14 cellular contexts compared by ENCODE assay signal in genomic region chr5:106408141-106408540, GRCh38.
DNase-seq lines count a peak whose midpoint lies in the region; ATAC-seq, FAIRE-seq and TF ChIP-seq lines count a peak whose summit lies in the region.
"Had no signal": no experiment of that assay in that cellular context is flagged by ENCODE, and none has a peak within 500 bp of the region (broad histone marks: within the 10 kb centered on the region; RNA-seq: fewer than 3 reads in every experiment).

No MANE protein-coding gene starts in this region.

- no TSS peak for BruUV-seq in IMR-90 (replicated peaks; lab: Mats Ljungman, UMichigan)

- H4K8ac ChIP-seq in IMR-90 (ENCODE audit: low read depth in 2 of 2, low read length in 2 of 2) = no peak overlapping the region

- no peak overlapping the region for H3K4me2 ChIP-seq in IMR-90 (ENCODE audit: low read depth, low read length)
- H3K4me2 ChIP-seq: BLaER1 had no signal

- H3K4me1 ChIP-seq in IMR-90 (ENCODE audit: control insufficient read depth, insufficient read depth, low read length) (no peaks in the 10 kb centered on the region), stomach (no peaks in the 10 kb centered on the region)
- H3K4me1 ChIP-seq: BLaER1, Caco-2 had no signal

- no peak for FAIRE-seq in bronchial epithelial cell (lab: Jason Lieb, UNC)

- H3K14ac ChIP-seq in IMR-90 (replicated peaks; ENCODE audit: low read depth, low read length) = no peak overlapping the region

- no peak overlapping the region for H4K5ac ChIP-seq in IMR-90 (ENCODE audit: low read depth, low read length)

- no peak for TF ChIP-seq EP300 in stomach (IDR thresholded peaks at IDR 0.05)

- no peak overlapping the region for H2BK120ac ChIP-seq in IMR-90 (ENCODE audit: low read depth, low read length)

- H2AK5ac ChIP-seq in IMR-90 (ENCODE audit: low read depth, low read length) = no peak overlapping the region

- H2BK5ac ChIP-seq in IMR-90 (ENCODE audit: low read depth, low read length, poor library complexity, severe bottlenecking) = no peak overlapping the region

- H2AK9ac ChIP-seq in IMR-90 (replicated peaks; ENCODE audit: low read depth, low read length, poor library complexity) = no peak overlapping the region

- dilution Hi-C loops in IMR-90 (cut with HindIII; ENCODE audit: low sequenced_read_pairs, unreplicated experiment) = no loop called here

- no peak overlapping the region for H2BK15ac ChIP-seq in IMR-90 (ENCODE audit: low read depth, low read length)

- no peak overlapping the region for H3K9ac ChIP-seq in IMR-90 (ENCODE audit: low read depth, low read length)
- H3K9ac ChIP-seq: BLaER1, GM23248 had no signal

- H3K9me3 ChIP-seq in IMR-90 (ENCODE audit: control insufficient read depth, insufficient read depth, low read length) (no peaks in the 10 kb centered on the region), stomach (no peaks in the 10 kb centered on the region)
- H3K9me3 ChIP-seq: BLaER1, Caco-2 had no signal

- no peak overlapping the region for H2BK20ac ChIP-seq in IMR-90 (ENCODE audit: low read depth, low read length)

- TF ChIP-seq POLR2A in IMR-90 (IDR thresholded peaks at IDR 0.05; ENCODE audit: low read depth, low read length) = no peak
- no peak for TF ChIP-seq POLR2A in stomach (IDR thresholded peaks at IDR 0.05)

- CTCF ChIA-PET in IMR-90 (lab: Yijun Ruan, JAX) = no interaction called here

- H2AFZ ChIP-seq in IMR-90 (replicated peaks; ENCODE audit: low read length, poor library complexity) = no peak overlapping the region
- H2AFZ ChIP-seq: GM23248 had no signal

- DNase-seq in IMR-90 (no peak), bronchial epithelial cell (ENCODE audit: low read depth) (peak; percentile 42), fibroblast of peridontal ligament (ENCODE audit: extremely low read depth) (peak; percentile 67), renal cortical epithelial cell (ENCODE audit: low read depth) (peak; percentile 28), Kasumi-1 (lab: John Stamatoyannopoulos, UW) (no peak), stomach (no peak), NCI-H748 (lab: John Stamatoyannopoulos, UW; ENCODE audit: unreplicated experiment) (no peak)
- DNase-seq: 8988T; Caco-2; CD8-positive, alpha-beta memory T cell; DMS53; GM23248 had no signal

- intact Hi-C loops in IMR-90 (cut with micrococcal nuclease) = no loop called here
- intact Hi-C loops in stomach (cut with DNase I; ENCODE audit: low total_unique reads) = no loop called here

- H3K27ac ChIP-seq in IMR-90 (ENCODE audit: insufficient read depth, low read length) (no peak overlapping the region), stomach (no peak overlapping the region)
- H3K27ac ChIP-seq: BLaER1, GM23248, HL-60 had no signal

- POLR2A ChIA-PET in IMR-90 (lab: Charles Lee; ENCODE audit: unreplicated experiment) = no interaction called here

- no peak overlapping the region for H3K23ac ChIP-seq in IMR-90 (ENCODE audit: low read depth, low read length)

- H3K18ac ChIP-seq in IMR-90 (ENCODE audit: low read depth, low read length) = no peak overlapping the region

- H3K9me1 ChIP-seq in IMR-90 (ENCODE audit: insufficient read depth, low read length) = no peaks in the 10 kb centered on the region

- in situ Hi-C loops in IMR-90 (cut with MboI; ENCODE audit: low sequenced_read_pairs) = no loop called here

- H3K56ac ChIP-seq in IMR-90 (ENCODE audit: extremely low read depth, insufficient read depth, low read length) = no peak overlapping the region

- H3K27me3 ChIP-seq in IMR-90 (ENCODE audit: control insufficient read depth, insufficient read depth, low read length) (0 out of 2 replicates have a peak, but pooled peaks cover 3% of the 10 kb centered on the region), bronchial epithelial cell (ENCODE audit: control insufficient read depth, insufficient read depth, low read length) (no peaks in the 10 kb centered on the region), stomach (no peaks in the 10 kb centered on the region)
- H3K27me3 ChIP-seq: BLaER1 had no signal

- no peak for TF ChIP-seq RAD21 in IMR-90 (IDR thresholded peaks at IDR 0.05; ENCODE audit: low read length)

- H3K4ac ChIP-seq in IMR-90 (ENCODE audit: low read depth, low read length) = no peak overlapping the region

- TF ChIP-seq CTCF in IMR-90 (conservative IDR thresholded peaks at IDR 0.05; ENCODE audit: low read depth, low read length) (no peak), bronchial epithelial cell (IDR thresholded peaks at IDR 0.05; ENCODE audit: insufficient read depth, low read length, severe bottlenecking) (no peak), stomach (IDR thresholded peaks at IDR 0.05) (no peak)

- no peaks in the 10 kb centered on the region for H3K79me1 ChIP-seq in IMR-90 (ENCODE audit: low read depth in 1 of 2, low read length in 2 of 2)

- H3K36me3 ChIP-seq in IMR-90 (ENCODE audit: control insufficient read depth, insufficient read depth, low read length) (no peaks in the 10 kb centered on the region), bronchial epithelial cell (ENCODE audit: control insufficient read depth, insufficient read depth, low read length) (no peaks in the 10 kb centered on the region), stomach (no peaks in the 10 kb centered on the region)
- H3K36me3 ChIP-seq: BLaER1 had no signal

- H4K91ac ChIP-seq in IMR-90 (ENCODE audit: insufficient read depth, low read depth, low read length) = no peak overlapping the region

- no CpG with 5 or more reads among the region's 1 CpG for WGBS in IMR-90 (ENCODE audit: extremely low coverage in 2 of 2, insufficient read length in 1 of 2), 2 experiments
- 70 to 91% (median 80%) methylated on average over 1 of the region's 1 CpG for WGBS in stomach, 5 donors

- no peak for ATAC-seq in IMR-90 (ENCODE audit: low read depth)

- no peak overlapping the region for H3K4me3 ChIP-seq in IMR-90 (ENCODE audit: insufficient read depth, low read depth, low read length)
- H3K4me3 ChIP-seq in bronchial epithelial cell (ENCODE audit: low read depth, low read length) = no peak overlapping the region
- H3K4me3 ChIP-seq in stomach = no peak overlapping the region
- H3K4me3 ChIP-seq: BLaER1, GM23248 had no signal

- H4K20me1 ChIP-seq in IMR-90 (ENCODE audit: insufficient read depth, low read length) = no peaks in the 10 kb centered on the region
- H4K20me1 ChIP-seq: BLaER1 had no signal

TF ChIP-seq in IMR-90, 13 proteins besides CTCF, POLR2A, EP300 and RAD21:
- TF ChIP-seq FOS (IDR thresholded peaks at IDR 0.05; ENCODE audit: low read depth, low read length) (no peak), CEBPB (IDR thresholded peaks at IDR 0.05; ENCODE audit: low read depth, low read length) (0 out of 2 replicates have a peak, but pooled peaks have one; percentile 23)

Comparison
In these comparisons a context has a peak if more than half of its experiments do, and no peak if none do; other contexts are left out.
1. DNase-seq: peak in bronchial epithelial cell (single experiment), fibroblast of peridontal ligament (single experiment) and renal cortical epithelial cell (single experiment); none in IMR-90 (single experiment), Kasumi-1 (0 of 2), stomach (single experiment) and NCI-H748 (single experiment).